ENCODE assay signal across 13 cellular contexts in the genomic region with DNA sequence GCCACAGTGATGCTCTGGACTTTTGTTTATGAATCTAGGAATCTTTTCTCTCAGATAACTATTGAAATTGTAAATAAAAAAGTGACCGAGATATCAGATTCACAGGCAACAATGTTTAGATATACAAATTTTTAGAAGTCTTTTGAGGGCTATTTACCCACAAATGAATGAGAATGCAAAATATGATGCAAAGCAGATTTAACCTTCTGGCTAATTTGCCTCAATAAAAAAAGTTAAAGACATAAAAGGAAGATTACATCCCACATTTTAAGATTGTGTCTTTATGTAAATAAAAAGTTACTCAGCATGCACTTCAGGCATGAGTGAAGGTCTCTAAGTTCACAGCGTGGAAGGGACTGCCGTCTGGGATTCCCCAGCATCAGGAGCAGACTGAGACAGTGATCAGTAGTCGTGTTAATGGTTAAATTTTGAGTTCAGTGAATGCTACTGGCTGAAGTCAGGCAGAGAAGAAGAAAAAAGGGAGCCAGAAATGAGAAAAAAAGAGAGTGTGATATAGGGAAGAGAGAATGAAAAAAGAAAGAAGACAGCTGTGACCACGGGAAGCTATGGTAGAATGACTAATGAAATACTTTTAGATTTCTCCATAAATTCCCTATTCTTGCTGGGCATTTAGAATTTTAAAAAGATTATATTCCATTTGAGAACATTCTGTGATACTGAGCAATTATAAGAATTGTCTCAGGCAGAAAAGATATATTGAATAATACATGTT.
DNase-seq lines count a peak whose midpoint lies in the region; ATAC-seq and TF ChIP-seq lines count a peak whose summit lies in the region.
"Had no signal": no experiment of that assay in that cellular context is flagged by ENCODE, and none has a peak within 500 bp of the region (broad histone marks: within the 10 kb centered on the region; RNA-seq: fewer than 3 reads in every experiment).

No MANE protein-coding gene starts in this region.

- ATAC-seq in GM19463 (IDR thresholded peaks at IDR 0.05; ENCODE audit: unreplicated experiment), result peak; percentile 96
- peak; percentile 58 for ATAC-seq in HG03097 (IDR thresholded peaks at IDR 0.05; ENCODE audit: low FRiP score, unreplicated experiment)
- ATAC-seq in GM18868 (IDR thresholded peaks at IDR 0.05; ENCODE audit: unreplicated experiment), result no peak
- ATAC-seq in GM18520 (IDR thresholded peaks at IDR 0.05; ENCODE audit: unreplicated experiment), result no peak

- peak overlapping the region; percentile 92 for H2AFZ ChIP-seq in OCI-LY7 (ENCODE audit: low read length)

- H3K9me3 ChIP-seq in BLaER1 (peaks cover 9% of the 10 kb centered on the region), OCI-LY7 (ENCODE audit: low read length) (no peaks in the 10 kb centered on the region; the same call in 1 of the 2 replicates)

- BruUV-seq in OCI-LY7 (replicated peaks; lab: Mats Ljungman, UMichigan), result no TSS peak

- DNase-seq in OCI-LY7 (ENCODE audit: low spot score), result no peak
- DNase-seq in mesenteric fat pad (ENCODE audit: low spot score), result no peak
- no peak for DNase-seq in AML-193 (lab: John Stamatoyannopoulos, UW)
- DNase-seq: DMS79, KBM-7, NCI-H345, SHP77 treated with DMSO at 0.1 percent for 48 hours had no signal

- H3K9ac ChIP-seq in BLaER1, result no peak overlapping the region

- H3K4me3 ChIP-seq in BLaER1 (no peak overlapping the region), OCI-LY7 (ENCODE audit: low read depth, low read length, poor library complexity, severe bottlenecking) (no peak overlapping the region)

- no peaks in the 10 kb centered on the region for H3K79me2 ChIP-seq in OCI-LY7 (ENCODE audit: insufficient read depth, low read depth, low read length)

- CTCF ChIA-PET in OCI-LY7 (lab: Charles Lee; ENCODE audit: unreplicated experiment), result no interaction called here

- no peaks in the 10 kb centered on the region for H3K27me3 ChIP-seq in BLaER1

- peak overlapping the region; percentile 33; the same call in 1 of the 2 replicates for H3K27ac ChIP-seq in BLaER1
- no peak overlapping the region for H3K27ac ChIP-seq in OCI-LY7 (ENCODE audit: low read depth, low read length, poor library complexity, severe bottlenecking)
- H3K27ac ChIP-seq: VCaP had no signal

- H4K20me1 ChIP-seq in BLaER1 (no peaks in the 10 kb centered on the region), OCI-LY7 (ENCODE audit: insufficient read depth, low read length) (no peaks in the 10 kb centered on the region)

- intact Hi-C loops in OCI-LY7 (cut with micrococcal nuclease; ENCODE audit: unreplicated experiment), result no loop called here

- no peaks in the 10 kb centered on the region for H3K36me3 ChIP-seq in BLaER1
- H3K36me3 ChIP-seq in OCI-LY7 (ENCODE audit: insufficient read depth, low read length), result no peaks in the 10 kb centered on the region

- H3K4me1 ChIP-seq in BLaER1 (peaks cover 55% of the 10 kb centered on the region), OCI-LY7 (ENCODE audit: insufficient read depth, low read length, poor library complexity, severe bottlenecking) (peaks cover 54% of the 10 kb centered on the region)

- POLR2A ChIA-PET in OCI-LY7 (lab: Charles Lee), result interaction anchor here (1.5 kb wide), 1 partner anchor 9 kb away, joined by 7 read pairs; no protein-coding TSS in a partner anchor

- H3K9me2 ChIP-seq in OCI-LY7 (ENCODE audit: insufficient read depth, low read length), result no peaks in the 10 kb centered on the region

- peak overlapping the region; percentile 23; the same call in 1 of the 2 replicates for H3K4me2 ChIP-seq in BLaER1
- H3K4me2 ChIP-seq in OCI-LY7 (ENCODE audit: low read length), result peak overlapping the region; percentile 48

- no peak for TF ChIP-seq CTCF in OCI-LY7 (conservative IDR thresholded peaks at IDR 0.05; ENCODE audit: low read length)

Comparison
In these comparisons a context has a peak if more than half of its experiments do, and no peak if none do; other contexts are left out.
1. ATAC-seq: peak in GM19463 (single experiment) and HG03097 (single experiment); none in GM18868 (single experiment) and GM18520 (single experiment).